In the genomic region with DNA sequence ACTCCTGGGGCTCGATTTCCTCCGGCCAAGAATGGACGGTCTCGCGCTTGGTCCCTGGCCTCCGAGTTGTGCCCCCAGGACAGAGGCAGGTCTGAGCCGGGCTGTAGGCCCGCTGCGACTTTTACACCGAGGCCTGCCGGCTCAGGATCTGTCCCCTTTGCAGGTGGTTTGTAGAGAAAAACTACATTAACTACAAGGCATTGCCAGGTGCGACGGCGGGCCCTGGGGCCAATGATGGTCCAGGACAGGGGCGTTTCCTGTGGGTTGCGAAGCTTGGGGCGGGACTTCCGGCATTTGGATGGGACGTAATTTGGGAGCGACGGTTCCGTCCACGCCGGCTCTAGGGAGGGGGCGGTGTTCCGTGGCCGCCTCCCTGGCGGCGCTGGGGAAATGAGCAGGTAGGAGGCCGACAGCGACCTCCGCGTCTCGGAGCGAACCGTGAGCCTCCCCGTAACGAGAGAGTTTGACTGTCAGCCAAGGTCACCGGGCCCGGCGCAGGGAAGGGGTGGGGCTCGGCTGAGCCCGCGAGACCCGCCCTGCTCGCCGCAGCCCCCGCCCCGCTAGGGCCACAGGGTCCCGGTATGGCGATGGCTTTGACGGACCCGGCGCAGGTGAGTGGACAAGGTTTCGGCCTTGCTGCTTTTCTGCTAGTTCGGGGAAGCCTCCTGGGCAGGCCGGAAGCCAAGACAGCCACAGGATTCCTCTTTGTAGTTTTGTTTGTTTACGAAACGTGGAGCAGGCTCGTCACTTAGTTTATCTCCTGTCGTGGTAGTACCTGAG, we compare ENCODE assay signal across 8 cellular contexts. TPM values are rescaled to one million over a fixed set of nuclear protein-coding genes. Genes with fewer than 3 reads are reported as not detected.
DNase-seq lines count a peak whose midpoint lies in the region; ATAC-seq and TF ChIP-seq lines count a peak whose summit lies in the region.

Gene ZNF805, plus strand, starts transcription at position 322 of the 780 bp plus-strand sequence. Its CDS starts 260 bp downstream, at position 582.

- in situ Hi-C loops in GM13976 (cut with MboI; ENCODE audit: low sequenced_read_pairs, unreplicated experiment) (no loop called here), transverse colon (cut with MboI; ENCODE audit: low pct_ligation_motif_present in 1 of 4, low pct_unique_long_range_greater_than_20kb in 1 of 4, low sequenced_read_pairs in 3 of 4) (no loop called here)

- CTCF ChIA-PET in T-cell (lab: Charles Lee): interaction anchor here in 1 of 2 donors (1.4 kb wide), 1 partner anchor 110 kb away, joined by 4 read pairs; the partner anchor contains the start of gene ZNF304

- TF ChIP-seq EP300 in transverse colon (IDR thresholded peaks at IDR 0.05; ENCODE audit: low read depth): peak; percentile 10

- no peak for TF ChIP-seq CTCF in GM13976 (IDR thresholded peaks at IDR 0.05; ENCODE audit: borderline replicate concordance, control extremely low read depth, extremely low read depth, insufficient read depth, missing control alignments)
- peak in 3 of 9 donors; percentile 18 to 36 (median 36) for TF ChIP-seq CTCF in heart right ventricle (IDR thresholded peaks at IDR 0.05)
- TF ChIP-seq CTCF in transverse colon (IDR thresholded peaks at IDR 0.05): peak in 2 of 5 experiments; percentile 18 to 24

- intact Hi-C loops in heart right ventricle (cut with DNase I): loop anchor here in 8 of 10 donors (1.0 to 5.0 kb wide), 8 partner anchors 38 to 112 kb away; partner anchors contain the start of genes ZNF460 (in 5 of the 8), ZNF304 (in 2 of the 8) and ZNF264 (in 1 of the 8)
- intact Hi-C loops in transverse colon (cut with DNase I; ENCODE audit: low total_unique reads): loop anchor here (2.0 kb wide), 1 partner anchor 40 kb away; the partner anchor contains the start of gene ZNF460

- no peaks in the 10 kb centered on the region for H3K27me3 Mint-ChIP-seq in T-cell

- H3K36me3 Mint-ChIP-seq in T-cell: peaks cover 24% of the 10 kb centered on the region

- no peaks in the 10 kb centered on the region for H3K27me3 ChIP-seq in heart right ventricle
- no peaks in the 10 kb centered on the region for H3K27me3 ChIP-seq in transverse colon

- POLR2A ChIA-PET in T-cell (lab: Charles Lee): interaction anchor here (0.7 kb wide), 2 partner anchors 137 to 765 kb away, joined by 3 to 8 read pairs; no protein-coding TSS in a partner anchor

- H3K9me3 ChIP-seq in heart right ventricle: no peaks in the 10 kb centered on the region
- H3K9me3 ChIP-seq in transverse colon: no peaks in the 10 kb centered on the region

- peak within 1 kb of the TSS; percentile 93 to 96 (median 93) for H3K4me3 Mint-ChIP-seq in T-cell

- H3K27ac ChIP-seq in heart right ventricle (peak within 1 kb of the TSS; percentile 65 to 96 (median 94)), transverse colon (peak within 1 kb of the TSS; percentile 90 to 95 (median 92))

- H3K36me3 ChIP-seq in heart right ventricle: peaks cover 0 to 35% (median 11%) of the 10 kb centered on the region in 9 donors
- peaks cover 0 to 16% (median 4%) of the 10 kb centered on the region in 4 donors for H3K36me3 ChIP-seq in transverse colon

- H3K4me1 ChIP-seq in heart right ventricle (peaks cover 7 to 34% (median 22%) of the 10 kb centered on the region in 9 donors), transverse colon (peaks cover 7 to 24% (median 18%) of the 10 kb centered on the region in 4 donors)

- DNase-seq in GM13976 (ENCODE audit: low spot score) (peak; percentile 98), NCI-H146 (lab: John Stamatoyannopoulos, UW) (peak; percentile 96), T-cell (peak; percentile 89 to 97 (median 95)), amniotic epithelial cell (ENCODE audit: low read depth) (peak; percentile 91), heart right ventricle (peak; percentile 97 to 98), pons (ENCODE audit: low spot score) (peak; percentile 90), transverse colon (peak; percentile 97)

- peaks cover 0 to 3% (median 2%) of the 10 kb centered on the region in 3 donors for H3K9me3 Mint-ChIP-seq in T-cell

- 0% methylated on average over 55 to 61 of the region's 61 CpGs for WGBS in heart right ventricle, 2 donors
- WGBS in transverse colon (ENCODE audit: low coverage in 1 of 2), 2 donors: 5 to 7% methylated on average over 3 to 36 of the region's 61 CpGs

- H3K4me3 ChIP-seq in heart right ventricle (peak within 1 kb of the TSS; percentile 75 to 94 (median 88)), transverse colon (peak within 1 kb of the TSS; percentile 85 to 96 (median 86))

- ATAC-seq in HG02852 (IDR thresholded peaks at IDR 0.05; ENCODE audit: unreplicated experiment) (peak; percentile 93), T-cell (replicated peaks in 1 of 4) (peak; percentile 92 to 95 (median 94)), heart right ventricle (peak; percentile 98 to 100 (median 99))

- peaks cover 33 to 44% (median 38%) of the 10 kb centered on the region in 3 donors for H3K4me1 Mint-ChIP-seq in T-cell

- H3K27ac Mint-ChIP-seq in T-cell: peak within 1 kb of the TSS; percentile 95

- peak; percentile 74 for TF ChIP-seq POLR2A in transverse colon (IDR thresholded peaks at IDR 0.05)

RNA-seq across cellular contexts. Expression of gene ZNF805, which starts in this region (rescaled TPM):
- total RNA-seq in T-cell (10 to 100 TPM; 18.6 to 30.6 (median 19.3) TPM), heart right ventricle (10 to 100 TPM in 8 of 10 donors, 1 to 10 TPM in 2; 9.4 to 14.7 (median 11.5) TPM), transverse colon (10 to 100 TPM; 11.1 to 21.3 (median 14.5) TPM)
- under 1 TPM; 0.77 to 0.88 TPM for polyA plus RNA-seq in heart right ventricle

Comparison
In these comparisons a context has a peak if more than half of its experiments do, and no peak if none do; other contexts are left out.
1. Peak in every context shown above with its lines: DNase-seq, ATAC-seq, H3K4me3 ChIP-seq and H3K27ac ChIP-seq.